8 cellular contexts compared by ENCODE assay signal in genomic region chr7:22082553-22082885, GRCh38.
DNase-seq lines count a peak whose midpoint lies in the region; ATAC-seq, FAIRE-seq and TF ChIP-seq lines count a peak whose summit lies in the region.

No MANE protein-coding gene starts in this region.

- intact Hi-C loops in GM12878 (cut with micrococcal nuclease; ENCODE audit: unreplicated experiment) (loop anchor here (5.0 kb wide), 3 partner anchors 80 to 825 kb away; no protein-coding TSS in a partner anchor), transverse colon (cut with DNase I; ENCODE audit: low total_unique reads) (no loop called here)

- H3K4me2 ChIP-seq in GM12878 (ENCODE audit: control insufficient read depth, insufficient read depth): peak overlapping the region; percentile 98

- no peaks in the 10 kb centered on the region for H3K79me2 ChIP-seq in GM12878 (ENCODE audit: control insufficient read depth, insufficient read depth, low read length)

- no peak for TF ChIP-seq EP300 in GM12878 (IDR thresholded peaks at IDR 0.05; ENCODE audit: borderline replicate concordance in 1 of 2, control insufficient read depth in 1 of 2, low read depth in 2 of 2, low read length in 2 of 2)
- no peak for TF ChIP-seq EP300 in transverse colon (IDR thresholded peaks at IDR 0.05; ENCODE audit: low read depth)

- POLR2A ChIA-PET in GM12878 (lab: Charles Lee): no interaction called here

- H3K9ac ChIP-seq in GM12878 (ENCODE audit: control insufficient read depth, insufficient read depth, low read length) (no peak overlapping the region), liver (ENCODE audit: low read depth in 1 of 2, low read length in 2 of 2) (peak overlapping the region; percentile 11 to 73)

- no peaks in the 10 kb centered on the region for H4K20me1 ChIP-seq in GM12878 (ENCODE audit: control insufficient read depth, insufficient read depth)

- H3K27ac ChIP-seq in GM12878 (ENCODE audit: control insufficient read depth, insufficient read depth) (no peak overlapping the region), liver (ENCODE audit: low read depth in 1 of 2, low read length in 2 of 2) (peak overlapping the region; percentile 75 to 84), transverse colon (peak overlapping the region; percentile 78 to 90 (median 84))

- TF ChIP-seq POLR2A in GM18505 (IDR thresholded peaks at IDR 0.05; ENCODE audit: borderline replicate concordance, extremely low read depth, insufficient read depth, insufficient read length) (no peak), GM12878 (IDR thresholded peaks at IDR 0.05; ENCODE audit: low read depth, low read length) (no peak), transverse colon (IDR thresholded peaks at IDR 0.05) (no peak)

- no peak for DNase-seq in GM12878 (ENCODE audit: low read depth, low spot score)
- no peak for DNase-seq in transverse colon
- DNase-seq in NCI-H2107 (lab: John Stamatoyannopoulos, UW): no peak
- DNase-seq in NK-92 (lab: John Stamatoyannopoulos, UW; ENCODE audit: unreplicated experiment): no peak
- no peak for DNase-seq in cerebellar nuclear complex (lab: John Stamatoyannopoulos, UW)

- no peak for TF ChIP-seq RAD21 in GM12878 (IDR thresholded peaks at IDR 0.05; ENCODE audit: insufficient read depth, low read depth, low read length)
- TF ChIP-seq RAD21 in liver (IDR thresholded peaks at IDR 0.05): no peak

- H2AFZ ChIP-seq in GM12878 (ENCODE audit: control insufficient read depth, low read depth, low read length): peak overlapping the region; percentile 97

- TF ChIP-seq CTCF in GM12878 (IDR thresholded peaks at IDR 0.05 in 2 of 3, conservative IDR thresholded peaks at IDR 0.05 in 1 of 3; ENCODE audit: control insufficient read depth in 2 of 3, extremely low read depth in 1 of 3, insufficient read depth in 1 of 3, low read depth in 3 of 3, low read length in 3 of 3) (no peak), liver (IDR thresholded peaks at IDR 0.05; ENCODE audit: low read depth, low read length, missing input control) (no peak), transverse colon (IDR thresholded peaks at IDR 0.05) (no peak)

- peak overlapping the region; percentile 64; the same call in 1 of the 2 replicates for H3K4me3 ChIP-seq in GM12878
- peak overlapping the region; percentile 55 to 93 (median 92) for H3K4me3 ChIP-seq in liver (ENCODE audit: low read depth in 1 of 3, low read length in 3 of 3)
- H3K4me3 ChIP-seq in transverse colon: peak overlapping the region; percentile 44 to 64 (median 52)

- 4% methylated on average over 10 of the region's 10 CpGs for WGBS in GM12878 (ENCODE audit: insufficient coverage, insufficient replicate concordance, low lambda C conversion rate, missing lambda C conversion rate)
- 3% methylated on average over 10 of the region's 10 CpGs for WGBS in liver
- 4 to 24% methylated on average over 4 to 10 of the region's 10 CpGs for WGBS in transverse colon (ENCODE audit: low coverage in 1 of 2), 2 donors

- RAD21 ChIA-PET in GM12878 (lab: Charles Lee; ENCODE audit: unreplicated experiment): interaction anchor here (0.6 to 1.7 kb wide), 5 partner anchors 83 to 829 kb away, joined by 3 to 5 read pairs (median 4); no protein-coding TSS in a partner anchor

- CTCF ChIA-PET in GM12878 (lab: Yijun Ruan, JAX): interaction anchor here (0.8 to 3.6 kb wide), 11 partner anchors 11 to 826 kb away, joined by 3 to 19 read pairs (median 5); no protein-coding TSS in a partner anchor

- H3K9me3 ChIP-seq in GM12878 (replicated peaks; ENCODE audit: control insufficient read depth, insufficient read depth, low read length): no peaks in the 10 kb centered on the region; the same call in 2 of the 3 replicates
- no peaks in the 10 kb centered on the region for H3K9me3 ChIP-seq in liver (ENCODE audit: control insufficient read depth in 4 of 4, low read length in 3 of 4)
- H3K9me3 ChIP-seq in transverse colon: no peaks in the 10 kb centered on the region

- H3K4me1 ChIP-seq in GM12878 (ENCODE audit: control insufficient read depth, insufficient read depth, low read length) (peaks cover 6% of the 10 kb centered on the region; the same call in 1 of the 2 replicates), liver (ENCODE audit: control insufficient read depth in 4 of 4, insufficient read depth in 4 of 4, low read length in 3 of 4) (peaks cover 2 to 14% (median 8%) of the 10 kb centered on the region in 4 donors), transverse colon (peaks cover 4 to 12% (median 11%) of the 10 kb centered on the region in 4 donors)

- no peaks in the 10 kb centered on the region for H3K36me3 ChIP-seq in GM12878 (ENCODE audit: control insufficient read depth in 2 of 2, insufficient read depth in 2 of 2, low read length in 1 of 2)
- no peaks in the 10 kb centered on the region for H3K36me3 ChIP-seq in liver (ENCODE audit: control insufficient read depth in 4 of 4, insufficient read depth in 3 of 4, low read depth in 1 of 4, low read length in 3 of 4)
- no peaks in the 10 kb centered on the region for H3K36me3 ChIP-seq in transverse colon

- H3K27me3 ChIP-seq in GM12878 (replicated peaks in 1 of 2; ENCODE audit: control insufficient read depth in 2 of 2, insufficient read depth in 2 of 2, low read length in 1 of 2) (peaks cover 0 to 2% of the 10 kb centered on the region in 2 experiments; a peak in 2 of 4 replicates), liver (ENCODE audit: control insufficient read depth in 4 of 4, insufficient read depth in 4 of 4, low read length in 3 of 4) (peaks cover 0 to 2% (median 0%) of the 10 kb centered on the region in 4 donors), transverse colon (peaks cover 36% of the 10 kb centered on the region)

- no TSS peak for BruUV-seq in GM12878 (replicated peaks; lab: Mats Ljungman, UMichigan)

- ATAC-seq in GM18505 (IDR thresholded peaks at IDR 0.05; ENCODE audit: unreplicated experiment): peak; percentile 13
- peak; percentile 7 for ATAC-seq in HG03103 (IDR thresholded peaks at IDR 0.05; ENCODE audit: low read depth, unreplicated experiment)
- peak; percentile 15 for ATAC-seq in GM12878

- FAIRE-seq in GM12878 (lab: Jason Lieb, UNC): no peak

- SMC1A ChIA-PET in GM12878 (lab: Charles Lee; ENCODE audit: uncharacterized antibody, unreplicated experiment): interaction anchor here (1.0 to 1.3 kb wide), 4 partner anchors 10 to 669 kb away, joined by 3 to 4 read pairs (median 3); no protein-coding TSS in a partner anchor

- in situ Hi-C loops in GM12878 (cut with MboI): no loop called here
- in situ Hi-C loops in transverse colon (cut with MboI; ENCODE audit: low pct_ligation_motif_present in 1 of 4, low pct_unique_long_range_greater_than_20kb in 1 of 4, low sequenced_read_pairs in 3 of 4): no loop called here

TF ChIP-seq in GM12878, 131 proteins besides CTCF, POLR2A, EP300 and RAD21 (continues in another document):
- TF ChIP-seq MTA2 (IDR thresholded peaks at IDR 0.05; ENCODE audit: low read depth): no peak
- TF ChIP-seq CBX3 (IDR thresholded peaks at IDR 0.05; ENCODE audit: borderline replicate concordance, low read depth): no peak
- TF ChIP-seq, protein P1, sequence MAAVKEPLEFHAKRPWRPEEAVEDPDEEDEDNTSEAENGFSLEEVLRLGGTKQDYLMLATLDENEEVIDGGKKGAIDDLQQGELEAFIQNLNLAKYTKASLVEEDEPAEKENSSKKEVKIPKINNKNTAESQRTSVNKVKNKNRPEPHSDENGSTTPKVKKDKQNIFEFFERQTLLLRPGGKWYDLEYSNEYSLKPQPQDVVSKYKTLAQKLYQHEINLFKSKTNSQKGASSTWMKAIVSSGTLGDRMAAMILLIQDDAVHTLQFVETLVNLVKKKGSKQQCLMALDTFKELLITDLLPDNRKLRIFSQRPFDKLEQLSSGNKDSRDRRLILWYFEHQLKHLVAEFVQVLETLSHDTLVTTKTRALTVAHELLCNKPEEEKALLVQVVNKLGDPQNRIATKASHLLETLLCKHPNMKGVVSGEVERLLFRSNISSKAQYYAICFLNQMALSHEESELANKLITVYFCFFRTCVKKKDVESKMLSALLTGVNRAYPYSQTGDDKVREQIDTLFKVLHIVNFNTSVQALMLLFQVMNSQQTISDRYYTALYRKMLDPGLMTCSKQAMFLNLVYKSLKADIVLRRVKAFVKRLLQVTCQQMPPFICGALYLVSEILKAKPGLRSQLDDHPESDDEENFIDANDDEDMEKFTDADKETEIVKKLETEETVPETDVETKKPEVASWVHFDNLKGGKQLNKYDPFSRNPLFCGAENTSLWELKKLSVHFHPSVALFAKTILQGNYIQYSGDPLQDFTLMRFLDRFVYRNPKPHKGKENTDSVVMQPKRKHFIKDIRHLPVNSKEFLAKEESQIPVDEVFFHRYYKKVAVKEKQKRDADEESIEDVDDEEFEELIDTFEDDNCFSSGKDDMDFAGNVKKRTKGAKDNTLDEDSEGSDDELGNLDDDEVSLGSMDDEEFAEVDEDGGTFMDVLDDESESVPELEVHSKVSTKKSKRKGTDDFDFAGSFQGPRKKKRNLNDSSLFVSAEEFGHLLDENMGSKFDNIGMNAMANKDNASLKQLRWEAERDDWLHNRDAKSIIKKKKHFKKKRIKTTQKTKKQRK (IDR thresholded peaks at IDR 0.05; ENCODE audit: low read depth, low read length): no peak
- TF ChIP-seq NBN (IDR thresholded peaks at IDR 0.05): no peak

TF ChIP-seq in liver, 16 proteins besides CTCF, POLR2A, EP300 and RAD21:
- TF ChIP-seq HNF4A (conservative IDR thresholded peaks at IDR 0.05): no peak
- no peak for TF ChIP-seq FOXA1 (IDR thresholded peaks at IDR 0.05)
- no peak for TF ChIP-seq EGR1 (IDR thresholded peaks at IDR 0.05; ENCODE audit: low read depth in 2 of 2)
- TF ChIP-seq, protein P2, sequence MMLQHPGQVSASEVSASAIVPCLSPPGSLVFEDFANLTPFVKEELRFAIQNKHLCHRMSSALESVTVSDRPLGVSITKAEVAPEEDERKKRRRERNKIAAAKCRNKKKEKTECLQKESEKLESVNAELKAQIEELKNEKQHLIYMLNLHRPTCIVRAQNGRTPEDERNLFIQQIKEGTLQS (IDR thresholded peaks at IDR 0.05): no peak
- TF ChIP-seq YY1 (IDR thresholded peaks at IDR 0.05): no peak
- TF ChIP-seq JUND (IDR thresholded peaks at IDR 0.05): no peak
